Comparison of ENCODE assay signal across 11 cellular contexts in genomic region chr4:150126201-150126879, GRCh38. TPM values are rescaled to one million over a fixed set of nuclear protein-coding genes. Genes with fewer than 3 reads are reported as not detected.
DNase-seq lines count a peak whose midpoint lies in the region; ATAC-seq and TF ChIP-seq lines count a peak whose summit lies in the region.
"Had no signal": no experiment of that assay in that cellular context is flagged by ENCODE, and none has a peak within 500 bp of the region (broad histone marks: within the 10 kb centered on the region; RNA-seq: fewer than 3 reads in every experiment).

No MANE protein-coding gene starts in this region.

- peak overlapping the region in 9 of 11 experiments; percentile 24 to 77 (median 72); a peak in 18 of 22 replicates for H3K9ac ChIP-seq in BLaER1 treated with 17β-estradiol and CSF1 and Interleukin-3, amounts not matched to agents 10 nM and 100 nM
- H3K9ac ChIP-seq: neural progenitor cell had no signal

- no peaks in the 10 kb centered on the region for H4K20me1 ChIP-seq in BLaER1 treated with 17β-estradiol and CSF1 and Interleukin-3, amounts not matched to agents 10 nM and 100 nM

- DNase-seq in NAMALWA (ENCODE audit: low spot score), result peak; percentile 42
- peak; percentile 71 for DNase-seq in fibroblast of mammary gland (ENCODE audit: low read depth)
- no peak for DNase-seq in anterior cingulate cortex (lab: John Stamatoyannopoulos, UW)
- DNase-seq in WERI-Rb-1, result no peak
- no peak for DNase-seq in NK-92 (lab: John Stamatoyannopoulos, UW; ENCODE audit: unreplicated experiment)
- DNase-seq in occipital lobe (lab: John Stamatoyannopoulos, UW), result no peak
- DNase-seq: BE2C, foreskin melanocyte had no signal

- H3K4me2 ChIP-seq in BLaER1 treated with 17β-estradiol and CSF1 and Interleukin-3, amounts not matched to agents 10 nM and 100 nM, result peak overlapping the region; percentile 60 to 93 (median 78)
- H3K4me2 ChIP-seq: neural progenitor cell had no signal

- TF ChIP-seq CTCF in fibroblast of mammary gland (conservative IDR thresholded peaks at IDR 0.05; ENCODE audit: control insufficient read depth, insufficient read depth, low read depth, low read length) (no peak), WERI-Rb-1 (IDR thresholded peaks at IDR 0.05; ENCODE audit: low read depth, low read length) (no peak)

- peaks cover 10 to 29% (median 24%) of the 10 kb centered on the region in 11 experiments for H3K9me3 ChIP-seq in BLaER1 treated with 17β-estradiol and CSF1 and Interleukin-3, amounts not matched to agents 10 nM and 100 nM (replicated peaks in 1 of 11)
- peaks cover 6% of the 10 kb centered on the region for H3K9me3 ChIP-seq in WERI-Rb-1 (ENCODE audit: severe bottlenecking)
- H3K9me3 ChIP-seq: BE2C had no signal

- H3K4me3 ChIP-seq in BLaER1 treated with 17β-estradiol and CSF1 and Interleukin-3, amounts not matched to agents 10 nM and 100 nM, result peak overlapping the region in 8 of 10 experiments; percentile 24 to 50 (median 38); a peak in 8 of 20 replicates
- peak overlapping the region; percentile 12 for H3K4me3 ChIP-seq in fibroblast of mammary gland (ENCODE audit: control insufficient read depth, low read depth, low read length)
- no peak overlapping the region for H3K4me3 ChIP-seq in WERI-Rb-1 (ENCODE audit: low read depth, low read length)
- H3K4me3 ChIP-seq: neural progenitor cell had no signal

- peaks cover 0 to 24% (median 9%) of the 10 kb centered on the region in 11 experiments; a peak in 14 of 22 replicates for H3K36me3 ChIP-seq in BLaER1 treated with 17β-estradiol and CSF1 and Interleukin-3, amounts not matched to agents 10 nM and 100 nM
- H3K36me3 ChIP-seq in WERI-Rb-1, result no peaks in the 10 kb centered on the region
- H3K36me3 ChIP-seq: BE2C, neural progenitor cell had no signal

- H3K27me3 ChIP-seq in BLaER1 treated with 17β-estradiol and CSF1 and Interleukin-3, amounts not matched to agents 10 nM and 100 nM, result no peaks in the 10 kb centered on the region
- no peaks in the 10 kb centered on the region for H3K27me3 ChIP-seq in WERI-Rb-1 (ENCODE audit: insufficient read depth, low read depth, severe bottlenecking)
- H3K27me3 ChIP-seq: BE2C, neural progenitor cell had no signal

- peak overlapping the region in 10 of 11 experiments; percentile 57 to 92 (median 84); a peak in 20 of 22 replicates for H3K27ac ChIP-seq in BLaER1 treated with 17β-estradiol and CSF1 and Interleukin-3, amounts not matched to agents 10 nM and 100 nM
- no peak overlapping the region for H3K27ac ChIP-seq in WERI-Rb-1
- H3K27ac ChIP-seq: neural progenitor cell had no signal

- peaks cover 51 to 60% (median 58%) of the 10 kb centered on the region in 10 experiments for H3K4me1 ChIP-seq in BLaER1 treated with 17β-estradiol and CSF1 and Interleukin-3, amounts not matched to agents 10 nM and 100 nM
- H3K4me1 ChIP-seq: BE2C, neural progenitor cell had no signal

- ATAC-seq in GM21737 (IDR thresholded peaks at IDR 0.05; ENCODE audit: unreplicated experiment), result peak; percentile 43

RNA-seq across cellular contexts. Expression of gene DCLK2, which starts 48.1 kb away (rescaled TPM):
- total RNA-seq in occipital lobe, result 65.0 TPM

Comparison
In these comparisons a context has a peak if more than half of its experiments do, and no peak if none do; other contexts are left out.
1. DNase-seq: peak in NAMALWA (single experiment) and fibroblast of mammary gland (single experiment); none in anterior cingulate cortex (0 of 58), WERI-Rb-1 (single experiment), NK-92 (single experiment) and occipital lobe (single experiment).